1 cellular context compared by ENCODE assay signal in genomic region chr11:27055065-27055682, GRCh38.
A peak's percentile ranks its signal among the peaks of the same experiment; 100 is the strongest.
TF ChIP-seq lines count a peak whose summit lies in the region.

No MANE protein-coding gene starts in this region.

TF ChIP-seq in HEK293, 187 proteins besides CTCF, POLR2A, EP300 and RAD21 (continued from another document):
- TF ChIP-seq ZNF18 (tag by site-specific recombination; IDR thresholded peaks at IDR 0.05) (peak; percentile 59; the same call in 1 of the 2 replicates), ZNF157 (tag by site-specific recombination; IDR thresholded peaks at IDR 0.05) (no peak)
TF ChIP-seq in HEK293: peak in this region for 2.
